ENCODE assay signal across 30 cellular contexts in genomic region chr1:81128079-81128478, GRCh38.
"Had no signal": no experiment of that assay in that cellular context is flagged by ENCODE, and none has a peak within 500 bp of the region (broad histone marks: within the 10 kb centered on the region; RNA-seq: fewer than 3 reads in every experiment).

No MANE protein-coding gene starts in this region.

- H3K36me3 ChIP-seq: ascending aorta, breast epithelium, cardiac muscle cell, gastrocnemius medialis, heart left ventricle, WERI-Rb-1 had no signal

- H3K4me1 ChIP-seq: ascending aorta, breast epithelium, gastrocnemius medialis had no signal

- H3K9me3 ChIP-seq: ascending aorta, breast epithelium, gastrocnemius medialis, heart left ventricle had no signal

- H3K4me3 ChIP-seq: ascending aorta, breast epithelium, cardiac muscle cell, coronary artery, dorsolateral prefrontal cortex, gastrocnemius medialis, heart left ventricle had no signal

- H3K27ac ChIP-seq: ascending aorta, breast epithelium, cardiac muscle cell, coronary artery, dorsolateral prefrontal cortex, gastrocnemius medialis, heart left ventricle, WERI-Rb-1 had no signal

- DNase-seq: activated B cell treated with CpG ODN at 0.5 μM for 24 hours; activated CD4-positive, alpha-beta T cell treated with anti-CD3 and anti-CD28 coated beads for 48 hours; activated CD4-positive, alpha-beta T cell treated with anti-CD3 and anti-CD28 coated beads, Interleukin-2, amount 50 U/mL, for 1 hour; activated CD4-positive, alpha-beta T cell treated with anti-CD3 and anti-CD28 coated beads, Interleukin-2, amount 50 U/mL, for 48 hours; activated CD8-positive, alpha-beta memory T cell treated with anti-CD3 and anti-CD28 coated beads, Interleukin-2, amount 10 ng/mL, durations not matched to agents 7 days and 5 days; activated CD8-positive, alpha-beta memory T cell treated with anti-CD3 and anti-CD28 coated beads, Interleukin-2, amount 50 U/mL, for 4 hours; activated CD8-positive, alpha-beta T cell treated with anti-CD3 and anti-CD28 coated beads for 36 hours; activated effector memory CD4-positive, alpha-beta T cell treated with anti-CD3 and anti-CD28 coated beads, Interleukin-2, amount 50 U/mL, for 16 hours; activated naive CD4-positive, alpha-beta T cell treated with anti-CD3 and anti-CD28 coated beads for 36 hours; activated naive CD8-positive, alpha-beta T cell treated with anti-CD3 and anti-CD28 coated beads for 36 hours; activated naive CD8-positive, alpha-beta T cell treated with anti-CD3 and anti-CD28 coated beads, Interleukin-2, amount 50 U/mL, for 24 hours; activated T-cell treated with anti-CD3 and anti-CD28 coated beads, Interleukin-2, amount 50 U/mL, for 1 hour; activated T-cell treated with anti-CD3 and anti-CD28 coated beads, Interleukin-2, amount 50 U/mL, for 48 hours; central memory CD4-positive, alpha-beta T cell; cerebellar nuclear complex; dorsolateral prefrontal cortex; effector memory CD4-positive, alpha-beta T cell; endodermal cell; gastrocnemius medialis; glutamatergic neuron; heart left ventricle; T-helper 17 cell; T1000; WERI-Rb-1 had no signal

- ATAC-seq: activated CD4-positive, CD25-positive, alpha-beta regulatory T cell treated with anti-CD3 and anti-CD28 coated beads, Interleukin-2, amount 50 U/mL, for 24 hours; activated CD8-positive, alpha-beta memory T cell treated with anti-CD3 and anti-CD28 coated beads, Interleukin-2, amount 10 ng/mL, durations not matched to agents 7 days and 5 days; activated CD8-positive, alpha-beta T cell treated with anti-CD3 and anti-CD28 coated beads for 36 hours; activated naive CD8-positive, alpha-beta T cell treated with anti-CD3 and anti-CD28 coated beads, Interleukin-2, amount 50 U/mL, for 24 hours; esophagus mucosa; gastrocnemius medialis; heart left ventricle; T-helper 17 cell had no signal

- H3K27me3 ChIP-seq: ascending aorta, breast epithelium, cardiac muscle cell, dorsolateral prefrontal cortex, gastrocnemius medialis, heart left ventricle had no signal
